Comparison of ENCODE assay signal across 2 cellular contexts in genomic region chr2:54666131-54666637, GRCh38.
A peak's percentile ranks its signal among the peaks of the same experiment; 100 is the strongest.
TF ChIP-seq lines count a peak whose summit lies in the region.

No MANE protein-coding gene starts in this region.

TF ChIP-seq in IMR-90, 13 proteins besides CTCF, POLR2A, EP300 and RAD21:
- TF ChIP-seq CEBPB (IDR thresholded peaks at IDR 0.05; ENCODE audit: low read depth, low read length) (no peak), USF2 (IDR thresholded peaks at IDR 0.05; ENCODE audit: low read depth, low read length) (no peak), BHLHE40 (IDR thresholded peaks at IDR 0.05; ENCODE audit: low read depth, low read length) (peak; percentile 69; the same call in 1 of the 2 replicates), FOS (IDR thresholded peaks at IDR 0.05; ENCODE audit: low read depth, low read length) (peak; percentile 51; the same call in 1 of the 2 replicates)

TF ChIP-seq in HepG2, 621 proteins besides CTCF, POLR2A, EP300 and RAD21:
- TF ChIP-seq ATF1 (CRISPR knock-in tag; IDR thresholded peaks at IDR 0.05), result 0 out of 2 replicates have a peak, but pooled peaks have one; percentile 19
- TF ChIP-seq SNAPC2 (CRISPR knock-in tag; IDR thresholded peaks at IDR 0.05), result no peak
- TF ChIP-seq ZIK1 (CRISPR knock-in tag; IDR thresholded peaks at IDR 0.05; ENCODE audit: borderline replicate concordance, low read depth), result no peak
- peak; percentile 79 for TF ChIP-seq FOSL2 (CRISPR knock-in tag; IDR thresholded peaks at IDR 0.05)
- TF ChIP-seq ARID4A (CRISPR knock-in tag; IDR thresholded peaks at IDR 0.05; ENCODE audit: borderline replicate concordance), result 0 out of 2 replicates have a peak, but pooled peaks have one; percentile 9
- 0 out of 2 replicates have a peak, but pooled peaks have one; percentile 19 for TF ChIP-seq ZSCAN29 (CRISPR knock-in tag; conservative IDR thresholded peaks at IDR 0.05)
- TF ChIP-seq ZNF124 (CRISPR knock-in tag; IDR thresholded peaks at IDR 0.05), result 0 out of 2 replicates have a peak, but pooled peaks have one; percentile 7
- TF ChIP-seq ZNF567 (CRISPR knock-in tag; IDR thresholded peaks at IDR 0.05; ENCODE audit: borderline replicate concordance), result 0 out of 2 replicates have a peak, but pooled peaks have one; percentile 35
- no peak for TF ChIP-seq ZNF251 (CRISPR knock-in tag; IDR thresholded peaks at IDR 0.05)
- 0 out of 2 replicates have a peak, but pooled peaks have one; percentile 31 for TF ChIP-seq GATA4 (IDR thresholded peaks at IDR 0.05; ENCODE audit: borderline replicate concordance, low read depth)
- TF ChIP-seq ZNF552 (CRISPR knock-in tag; IDR thresholded peaks at IDR 0.05; ENCODE audit: borderline replicate concordance), result 0 out of 2 replicates have a peak, but pooled peaks have one; percentile 17
- 0 out of 2 replicates have a peak, but pooled peaks have one; percentile 5 for TF ChIP-seq ZBTB46 (CRISPR knock-in tag; IDR thresholded peaks at IDR 0.05; ENCODE audit: borderline replicate concordance)
